ENCODE assay signal across 11 cellular contexts in genomic region chr21:25509862-25510261, GRCh38.
DNase-seq lines count a peak whose midpoint lies in the region; ATAC-seq and TF ChIP-seq lines count a peak whose summit lies in the region.
"Had no signal": no experiment of that assay in that cellular context is flagged by ENCODE, and none has a peak within 500 bp of the region (broad histone marks: within the 10 kb centered on the region; RNA-seq: fewer than 3 reads in every experiment).

No MANE protein-coding gene starts in this region.

- H3K9me3 ChIP-seq in CD4-positive, CD25-positive, alpha-beta regulatory T cell (ENCODE audit: control insufficient read depth in 2 of 2, low read length in 2 of 2), result no peaks in the 10 kb centered on the region
- no peaks in the 10 kb centered on the region for H3K9me3 ChIP-seq in smooth muscle cell (replicated peaks; ENCODE audit: low read depth)
- H3K9me3 ChIP-seq in A673 (ENCODE audit: low read depth, low read length, poor library complexity, severe bottlenecking), result no peaks in the 10 kb centered on the region

- H3K79me2 ChIP-seq in smooth muscle cell (ENCODE audit: low read depth), result no peaks in the 10 kb centered on the region

- no TSS peak for BruUV-seq in A673 (replicated peaks; lab: Mats Ljungman, UMichigan)

- peak overlapping the region; percentile 17 for H3K4me3 ChIP-seq in CD4-positive, CD25-positive, alpha-beta regulatory T cell (ENCODE audit: low read depth, low read length)
- H3K4me3 ChIP-seq in smooth muscle cell (no peak overlapping the region), A673 (ENCODE audit: low read depth, low read length, poor library complexity, severe bottlenecking) (no peak overlapping the region)

- H3K4me1 Mint-ChIP-seq in CD4-positive, CD25-positive, alpha-beta regulatory T cell, result peaks cover 0 to 24% (median 10%) of the 10 kb centered on the region in 4 donors
- H3K4me1 Mint-ChIP-seq: neural crest cell had no signal

- H3K27me3 ChIP-seq in CD4-positive, CD25-positive, alpha-beta regulatory T cell (ENCODE audit: control insufficient read depth, insufficient read depth, low read length), result no peaks in the 10 kb centered on the region
- H3K27me3 ChIP-seq in smooth muscle cell (ENCODE audit: low read depth) (no peaks in the 10 kb centered on the region), A673 (replicated peaks; ENCODE audit: insufficient read depth, low read depth, low read length, poor library complexity) (no peaks in the 10 kb centered on the region)

- H3K4me2 ChIP-seq in smooth muscle cell, result no peak overlapping the region

- CTCF ChIA-PET in A673 (lab: Charles Lee), result no interaction called here

- H3K36me3 Mint-ChIP-seq in CD4-positive, CD25-positive, alpha-beta regulatory T cell, result no peaks in the 10 kb centered on the region

- no peaks in the 10 kb centered on the region for H3K9me3 Mint-ChIP-seq in CD4-positive, CD25-positive, alpha-beta regulatory T cell
- H3K9me3 Mint-ChIP-seq: neural crest cell had no signal

- H3K9ac ChIP-seq in smooth muscle cell (ENCODE audit: low read depth), result no peak overlapping the region

- no peaks in the 10 kb centered on the region for H4K20me1 ChIP-seq in smooth muscle cell (ENCODE audit: low read depth)

- H3K27me3 Mint-ChIP-seq in CD4-positive, CD25-positive, alpha-beta regulatory T cell, result no peaks in the 10 kb centered on the region

- no peak overlapping the region for H3K27ac Mint-ChIP-seq in CD4-positive, CD25-positive, alpha-beta regulatory T cell

- H3F3A ChIP-seq in smooth muscle cell (ENCODE audit: low read depth), result no peaks in the 10 kb centered on the region

- ATAC-seq in CD4-positive, CD25-positive, alpha-beta regulatory T cell (ENCODE audit: low read depth in 2 of 2), result no peak
- ATAC-seq in GM18861 (IDR thresholded peaks at IDR 0.05; ENCODE audit: unreplicated experiment), result peak; percentile 37
- ATAC-seq in HG02571 (IDR thresholded peaks at IDR 0.05; ENCODE audit: unreplicated experiment), result peak; percentile 50
- peak; percentile 56 for ATAC-seq in HG03575 (IDR thresholded peaks at IDR 0.05; ENCODE audit: extremely low read depth, insufficient number of reproducible peaks, low FRiP score, unreplicated experiment)
- no peak for ATAC-seq in GM19324 (IDR thresholded peaks at IDR 0.05; ENCODE audit: low FRiP score, unreplicated experiment)

- POLR2A ChIA-PET in A673 (lab: Charles Lee; ENCODE audit: low non-redundant PET), result no interaction called here

- H3K4me1 ChIP-seq in CD4-positive, CD25-positive, alpha-beta regulatory T cell (ENCODE audit: control insufficient read depth, insufficient read depth, low read length, poor library complexity, severe bottlenecking), result peaks cover 5% of the 10 kb centered on the region
- no peaks in the 10 kb centered on the region for H3K4me1 ChIP-seq in smooth muscle cell (ENCODE audit: low read depth)
- H3K4me1 ChIP-seq in A673 (ENCODE audit: insufficient read depth, low read length, poor library complexity, severe bottlenecking), result no peaks in the 10 kb centered on the region

- TF ChIP-seq CTCF in smooth muscle cell (IDR thresholded peaks at IDR 0.05; ENCODE audit: borderline replicate concordance, insufficient read depth, poor library complexity, severe bottlenecking) (no peak), A673 (conservative IDR thresholded peaks at IDR 0.05; ENCODE audit: low read depth, low read length) (no peak)

- H3K4me3 Mint-ChIP-seq in CD4-positive, CD25-positive, alpha-beta regulatory T cell, result peak overlapping the region in 3 of 4 donors; percentile 5 to 11 (median 11)
- H3K4me3 Mint-ChIP-seq: neural crest cell had no signal

- intact Hi-C loops in A673 (cut with micrococcal nuclease; ENCODE audit: unreplicated experiment), result no loop called here

- WGBS in smooth muscle cell (ENCODE audit: low lambda C conversion rate), result 45% methylated on average over 2 of the region's 2 CpGs

- no peak overlapping the region for H2AFZ ChIP-seq in smooth muscle cell (ENCODE audit: low read depth)

- peak in 1 of 3 donors; percentile 30 for DNase-seq in CD4-positive, CD25-positive, alpha-beta regulatory T cell
- DNase-seq in NCI-H2227 (lab: John Stamatoyannopoulos, UW; ENCODE audit: unreplicated experiment) (no peak), smooth muscle cell (lab: John Stamatoyannopoulos, UW; ENCODE audit: unreplicated experiment) (no peak), A673 (ENCODE audit: low spot score) (no peak)
- DNase-seq: cerebellar nuclear complex; stimulated activated CD4-positive, alpha-beta T cell treated with anti-CD3 and anti-CD28 coated beads, Interleukin-12 subunit alpha, Interleukin-12 subunit beta, amount 100 ng/mL, for 4 hours had no signal

- no peaks in the 10 kb centered on the region for H3K36me3 ChIP-seq in CD4-positive, CD25-positive, alpha-beta regulatory T cell (ENCODE audit: control insufficient read depth, insufficient read depth, low read length)
- H3K36me3 ChIP-seq in smooth muscle cell (ENCODE audit: low read depth) (no peaks in the 10 kb centered on the region), A673 (ENCODE audit: insufficient read depth, low read length, poor library complexity, severe bottlenecking) (no peaks in the 10 kb centered on the region)

- no peak overlapping the region for H3K27ac ChIP-seq in CD4-positive, CD25-positive, alpha-beta regulatory T cell (ENCODE audit: insufficient read depth, low read length, poor library complexity, severe bottlenecking)
- H3K27ac ChIP-seq in smooth muscle cell (ENCODE audit: low read depth) (no peak overlapping the region), A673 (ENCODE audit: low read depth, low read length, poor library complexity, severe bottlenecking) (no peak overlapping the region)

Comparison
In these comparisons a context has a peak if more than half of its experiments do, and no peak if none do; other contexts are left out.
1. ATAC-seq: peak in GM18861 (single experiment), HG02571 (single experiment) and HG03575 (single experiment); none in CD4-positive, CD25-positive, alpha-beta regulatory T cell (0 of 2) and GM19324 (single experiment).